In genomic region chr16:71722801-71723536, GRCh38 we compare ENCODE assay signal across 1 cellular context.
TF ChIP-seq lines count a peak whose summit lies in the region.

No MANE protein-coding gene starts in this region.

TF ChIP-seq in HepG2, 621 proteins besides CTCF, POLR2A, EP300 and RAD21 (continued from another document and continues in another):
- TF ChIP-seq, protein P1, sequence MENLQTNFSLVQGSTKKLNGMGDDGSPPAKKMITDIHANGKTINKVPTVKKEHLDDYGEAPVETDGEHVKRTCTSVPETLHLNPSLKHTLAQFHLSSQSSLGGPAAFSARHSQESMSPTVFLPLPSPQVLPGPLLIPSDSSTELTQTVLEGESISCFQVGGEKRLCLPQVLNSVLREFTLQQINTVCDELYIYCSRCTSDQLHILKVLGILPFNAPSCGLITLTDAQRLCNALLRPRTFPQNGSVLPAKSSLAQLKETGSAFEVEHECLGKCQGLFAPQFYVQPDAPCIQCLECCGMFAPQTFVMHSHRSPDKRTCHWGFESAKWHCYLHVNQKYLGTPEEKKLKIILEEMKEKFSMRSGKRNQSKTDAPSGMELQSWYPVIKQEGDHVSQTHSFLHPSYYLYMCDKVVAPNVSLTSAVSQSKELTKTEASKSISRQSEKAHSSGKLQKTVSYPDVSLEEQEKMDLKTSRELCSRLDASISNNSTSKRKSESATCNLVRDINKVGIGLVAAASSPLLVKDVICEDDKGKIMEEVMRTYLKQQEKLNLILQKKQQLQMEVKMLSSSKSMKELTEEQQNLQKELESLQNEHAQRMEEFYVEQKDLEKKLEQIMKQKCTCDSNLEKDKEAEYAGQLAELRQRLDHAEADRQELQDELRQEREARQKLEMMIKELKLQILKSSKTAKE (CRISPR knock-in tag; IDR thresholded peaks at IDR 0.05; ENCODE audit: borderline replicate concordance), result peak; percentile 33
- TF ChIP-seq ZFX (CRISPR knock-in tag; IDR thresholded peaks at IDR 0.05; ENCODE audit: low read depth) (peak; percentile 83), PHF20 (CRISPR knock-in tag; IDR thresholded peaks at IDR 0.05) (no peak), CEBPG (CRISPR knock-in tag; IDR thresholded peaks at IDR 0.05) (peak; percentile 69), ZNF234 (CRISPR knock-in tag; conservative IDR thresholded peaks at IDR 0.05) (no peak), ATF1 (CRISPR knock-in tag; IDR thresholded peaks at IDR 0.05) (no peak), TAF15 (IDR thresholded peaks at IDR 0.05; ENCODE audit: low read depth, low read length, poor library complexity, severe bottlenecking) (no peak), WIZ (CRISPR knock-in tag; IDR thresholded peaks at IDR 0.05) (no peak), FOXO4 (CRISPR knock-in tag; conservative IDR thresholded peaks at IDR 0.05) (no peak), ZNF747 (CRISPR knock-in tag; IDR thresholded peaks at IDR 0.05; ENCODE audit: borderline replicate concordance) (peak; percentile 42), KDM2A (CRISPR knock-in tag; IDR thresholded peaks at IDR 0.05; ENCODE audit: borderline replicate concordance, low read depth) (peak; percentile 84), ZNF768 (CRISPR knock-in tag; IDR thresholded peaks at IDR 0.05) (peak; percentile 21; the same call in 1 of the 2 replicates), ZBTB38 (CRISPR knock-in tag; IDR thresholded peaks at IDR 0.05) (peak; percentile 54), ATF7 (IDR thresholded peaks at IDR 0.05) (no peak), ATF7 (CRISPR knock-in tag; IDR thresholded peaks at IDR 0.05) (0 out of 2 replicates have a peak, but pooled peaks have one; percentile 18), SMAD1 (CRISPR knock-in tag; IDR thresholded peaks at IDR 0.05; ENCODE audit: borderline replicate concordance, low read depth) (peak; percentile 84; the same call in 1 of the 2 replicates), FOXP1 (IDR thresholded peaks at IDR 0.05) (no peak), FOXP1 (CRISPR knock-in tag; IDR thresholded peaks at IDR 0.05) (no peak), ZNF17 (CRISPR knock-in tag; IDR thresholded peaks at IDR 0.05) (no peak), ZBTB7B (CRISPR knock-in tag; IDR thresholded peaks at IDR 0.05) (peak; percentile 83), ZNF329 (CRISPR knock-in tag; IDR thresholded peaks at IDR 0.05; ENCODE audit: low read depth) (0 out of 2 replicates have a peak, but pooled peaks have one; percentile 26), PCBP1 (IDR thresholded peaks at IDR 0.05; ENCODE audit: borderline replicate concordance, low read depth, low read length) (no peak), ARNTL (CRISPR knock-in tag; IDR thresholded peaks at IDR 0.05) (peak; percentile 42; the same call in 1 of the 2 replicates), SMYD3 (CRISPR knock-in tag; IDR thresholded peaks at IDR 0.05) (no peak), ZKSCAN5 (CRISPR knock-in tag; IDR thresholded peaks at IDR 0.05) (no peak), ZNF543 (CRISPR knock-in tag; IDR thresholded peaks at IDR 0.05) (peak; percentile 86; the same call in 1 of the 2 replicates), ZNF570 (CRISPR knock-in tag; IDR thresholded peaks at IDR 0.05; ENCODE audit: borderline replicate concordance) (no peak), RBM39 (IDR thresholded peaks at IDR 0.05; ENCODE audit: low read depth, low read length, poor library complexity, severe bottlenecking) (no peak), SETDB1 (CRISPR knock-in tag; IDR thresholded peaks at IDR 0.05; ENCODE audit: borderline replicate concordance) (no peak), XRCC5 (optimal IDR thresholded peaks at IDR 0.05; ENCODE audit: low read length) (peak; percentile 78), SYNCRIP (IDR thresholded peaks at IDR 0.05; ENCODE audit: insufficient read depth, low read depth, low read length) (no peak), SRSF9 (IDR thresholded peaks at IDR 0.05; ENCODE audit: borderline replicate concordance, insufficient read depth, low read depth, low read length, poor library complexity, severe bottlenecking) (no peak), ZNF382 (CRISPR knock-in tag; IDR thresholded peaks at IDR 0.05; ENCODE audit: borderline replicate concordance) (no peak), RXRA (CRISPR knock-in tag; IDR thresholded peaks at IDR 0.05) (no peak), FOXA3 (CRISPR knock-in tag; IDR thresholded peaks at IDR 0.05) (peak; percentile 29; the same call in 1 of the 2 replicates), GATAD2A (CRISPR knock-in tag; IDR thresholded peaks at IDR 0.05) (peak; percentile 54; the same call in 1 of the 2 replicates), ZNF431 (CRISPR knock-in tag; IDR thresholded peaks at IDR 0.05; ENCODE audit: borderline replicate concordance, low read depth) (no peak), ZNF644 (CRISPR knock-in tag; IDR thresholded peaks at IDR 0.05; ENCODE audit: low read depth) (no peak), HDAC1 (CRISPR knock-in tag; IDR thresholded peaks at IDR 0.05) (peak; percentile 84), HNF4A (CRISPR knock-in tag; IDR thresholded peaks at IDR 0.05) (0 out of 2 replicates have a peak, but pooled peaks have one; percentile 16), ZBTB37 (CRISPR knock-in tag; IDR thresholded peaks at IDR 0.05) (no peak), THRA (CRISPR knock-in tag; IDR thresholded peaks at IDR 0.05; ENCODE audit: borderline replicate concordance) (peak; percentile 30; the same call in 1 of the 2 replicates), MEIS1 (CRISPR knock-in tag; IDR thresholded peaks at IDR 0.05; ENCODE audit: borderline replicate concordance) (no peak; the same call in 1 of the 2 replicates), ZNF468 (CRISPR knock-in tag; IDR thresholded peaks at IDR 0.05) (no peak), FOSL2 (CRISPR knock-in tag; IDR thresholded peaks at IDR 0.05) (no peak; the same call in 1 of the 2 replicates), ZNF615 (CRISPR knock-in tag; IDR thresholded peaks at IDR 0.05; ENCODE audit: borderline replicate concordance) (no peak), SKI (IDR thresholded peaks at IDR 0.05; ENCODE audit: partially characterized antibody) (peak; percentile 34), KAT8 (CRISPR knock-in tag; IDR thresholded peaks at IDR 0.05) (0 out of 2 replicates have a peak, but pooled peaks have one; percentile 32), ZFP82 (CRISPR knock-in tag; IDR thresholded peaks at IDR 0.05; ENCODE audit: borderline replicate concordance) (0 out of 2 replicates have a peak, but pooled peaks have one; percentile 44), CENPBD1 (CRISPR knock-in tag; IDR thresholded peaks at IDR 0.05; ENCODE audit: borderline replicate concordance, low read depth) (no peak; the same call in 1 of the 2 replicates)
- TF ChIP-seq, protein P2, sequence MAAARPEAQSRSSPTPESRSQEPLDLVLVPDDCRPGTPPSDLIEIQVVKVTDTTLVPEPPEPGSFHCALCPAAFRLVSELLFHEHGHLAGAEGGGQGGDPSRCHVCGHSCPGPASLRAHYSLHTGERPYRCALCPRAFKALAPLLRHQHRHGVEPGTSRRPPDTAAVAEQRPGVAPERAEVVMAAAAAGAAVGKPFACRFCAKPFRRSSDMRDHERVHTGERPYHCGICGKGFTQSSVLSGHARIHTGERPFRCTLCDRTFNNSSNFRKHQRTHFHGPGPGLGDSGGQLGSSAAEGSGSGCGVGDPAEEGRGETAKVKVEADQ (CRISPR knock-in tag; IDR thresholded peaks at IDR 0.05; ENCODE audit: borderline replicate concordance), result peak; percentile 53; the same call in 1 of the 2 replicates
- TF ChIP-seq, protein P3, sequence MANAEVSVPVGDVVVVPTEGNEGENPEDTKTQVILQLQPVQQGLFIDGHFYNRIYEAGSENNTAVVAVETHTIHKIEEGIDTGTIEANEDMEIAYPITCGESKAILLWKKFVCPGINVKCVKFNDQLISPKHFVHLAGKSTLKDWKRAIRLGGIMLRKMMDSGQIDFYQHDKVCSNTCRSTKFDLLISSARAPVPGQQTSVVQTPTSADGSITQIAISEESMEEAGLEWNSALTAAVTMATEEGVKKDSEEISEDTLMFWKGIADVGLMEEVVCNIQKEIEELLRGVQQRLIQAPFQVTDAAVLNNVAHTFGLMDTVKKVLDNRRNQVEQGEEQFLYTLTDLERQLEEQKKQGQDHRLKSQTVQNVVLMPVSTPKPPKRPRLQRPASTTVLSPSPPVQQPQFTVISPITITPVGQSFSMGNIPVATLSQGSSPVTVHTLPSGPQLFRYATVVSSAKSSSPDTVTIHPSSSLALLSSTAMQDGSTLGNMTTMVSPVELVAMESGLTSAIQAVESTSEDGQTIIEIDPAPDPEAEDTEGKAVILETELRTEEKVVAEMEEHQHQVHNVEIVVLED (CRISPR knock-in tag; IDR thresholded peaks at IDR 0.05; ENCODE audit: borderline replicate concordance), result 0 out of 2 replicates have a peak, but pooled peaks have one; percentile 48
- TF ChIP-seq, protein P4, sequence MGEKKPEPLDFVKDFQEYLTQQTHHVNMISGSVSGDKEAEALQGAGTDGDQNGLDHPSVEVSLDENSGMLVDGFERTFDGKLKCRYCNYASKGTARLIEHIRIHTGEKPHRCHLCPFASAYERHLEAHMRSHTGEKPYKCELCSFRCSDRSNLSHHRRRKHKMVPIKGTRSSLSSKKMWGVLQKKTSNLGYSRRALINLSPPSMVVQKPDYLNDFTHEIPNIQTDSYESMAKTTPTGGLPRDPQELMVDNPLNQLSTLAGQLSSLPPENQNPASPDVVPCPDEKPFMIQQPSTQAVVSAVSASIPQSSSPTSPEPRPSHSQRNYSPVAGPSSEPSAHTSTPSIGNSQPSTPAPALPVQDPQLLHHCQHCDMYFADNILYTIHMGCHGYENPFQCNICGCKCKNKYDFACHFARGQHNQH (CRISPR knock-in tag; IDR thresholded peaks at IDR 0.05), result peak; percentile 65; the same call in 1 of the 2 replicates
- TF ChIP-seq, protein P5, sequence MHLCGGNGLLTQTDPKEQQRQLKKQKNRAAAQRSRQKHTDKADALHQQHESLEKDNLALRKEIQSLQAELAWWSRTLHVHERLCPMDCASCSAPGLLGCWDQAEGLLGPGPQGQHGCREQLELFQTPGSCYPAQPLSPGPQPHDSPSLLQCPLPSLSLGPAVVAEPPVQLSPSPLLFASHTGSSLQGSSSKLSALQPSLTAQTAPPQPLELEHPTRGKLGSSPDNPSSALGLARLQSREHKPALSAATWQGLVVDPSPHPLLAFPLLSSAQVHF (CRISPR knock-in tag; IDR thresholded peaks at IDR 0.05), result 0 out of 2 replicates have a peak, but pooled peaks have one; percentile 28
- TF ChIP-seq, protein P6, sequence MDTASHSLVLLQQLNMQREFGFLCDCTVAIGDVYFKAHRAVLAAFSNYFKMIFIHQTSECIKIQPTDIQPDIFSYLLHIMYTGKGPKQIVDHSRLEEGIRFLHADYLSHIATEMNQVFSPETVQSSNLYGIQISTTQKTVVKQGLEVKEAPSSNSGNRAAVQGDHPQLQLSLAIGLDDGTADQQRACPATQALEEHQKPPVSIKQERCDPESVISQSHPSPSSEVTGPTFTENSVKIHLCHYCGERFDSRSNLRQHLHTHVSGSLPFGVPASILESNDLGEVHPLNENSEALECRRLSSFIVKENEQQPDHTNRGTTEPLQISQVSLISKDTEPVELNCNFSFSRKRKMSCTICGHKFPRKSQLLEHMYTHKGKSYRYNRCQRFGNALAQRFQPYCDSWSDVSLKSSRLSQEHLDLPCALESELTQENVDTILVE (CRISPR knock-in tag; IDR thresholded peaks at IDR 0.05), result peak; percentile 71
- TF ChIP-seq, protein P7, sequence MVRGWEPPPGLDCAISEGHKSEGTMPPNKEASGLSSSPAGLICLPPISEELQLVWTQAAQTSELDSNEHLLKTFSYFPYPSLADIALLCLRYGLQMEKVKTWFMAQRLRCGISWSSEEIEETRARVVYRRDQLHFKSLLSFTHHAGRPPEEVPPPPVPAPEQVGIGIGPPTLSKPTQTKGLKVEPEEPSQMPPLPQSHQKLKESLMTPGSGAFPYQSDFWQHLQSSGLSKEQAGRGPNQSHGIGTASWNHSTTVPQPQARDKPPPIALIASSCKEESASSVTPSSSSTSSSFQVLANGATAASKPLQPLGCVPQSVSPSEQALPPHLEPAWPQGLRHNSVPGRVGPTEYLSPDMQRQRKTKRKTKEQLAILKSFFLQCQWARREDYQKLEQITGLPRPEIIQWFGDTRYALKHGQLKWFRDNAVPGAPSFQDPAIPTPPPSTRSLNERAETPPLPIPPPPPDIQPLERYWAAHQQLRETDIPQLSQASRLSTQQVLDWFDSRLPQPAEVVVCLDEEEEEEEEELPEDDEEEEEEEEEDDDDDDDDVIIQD (CRISPR knock-in tag; IDR thresholded peaks at IDR 0.05; ENCODE audit: low read depth), result peak; percentile 16; the same call in 1 of the 2 replicates
